In genomic region chr2:120539937-120540718, GRCh38 we compare ENCODE assay signal across 1 cellular context.
A peak's percentile ranks its signal among the peaks of the same experiment; 100 is the strongest.
TF ChIP-seq lines count a peak whose summit lies in the region.

No MANE protein-coding gene starts in this region.

TF ChIP-seq in HepG2, 621 proteins besides CTCF, POLR2A, EP300 and RAD21 (continued from another document and continues in another):
- TF ChIP-seq ZBTB46 (CRISPR knock-in tag; IDR thresholded peaks at IDR 0.05; ENCODE audit: borderline replicate concordance): peak; percentile 72; the same call in 1 of the 2 replicates
- no peak for TF ChIP-seq MTA3 (CRISPR knock-in tag; IDR thresholded peaks at IDR 0.05)
- TF ChIP-seq ZNF768 (CRISPR knock-in tag; IDR thresholded peaks at IDR 0.05): peak; percentile 91
- no peak for TF ChIP-seq ZXDC (CRISPR knock-in tag; IDR thresholded peaks at IDR 0.05)
- TF ChIP-seq ZNF24 (IDR thresholded peaks at IDR 0.05): no peak
- TF ChIP-seq TBP (CRISPR knock-in tag; IDR thresholded peaks at IDR 0.05): no peak
- TF ChIP-seq, protein P1, sequence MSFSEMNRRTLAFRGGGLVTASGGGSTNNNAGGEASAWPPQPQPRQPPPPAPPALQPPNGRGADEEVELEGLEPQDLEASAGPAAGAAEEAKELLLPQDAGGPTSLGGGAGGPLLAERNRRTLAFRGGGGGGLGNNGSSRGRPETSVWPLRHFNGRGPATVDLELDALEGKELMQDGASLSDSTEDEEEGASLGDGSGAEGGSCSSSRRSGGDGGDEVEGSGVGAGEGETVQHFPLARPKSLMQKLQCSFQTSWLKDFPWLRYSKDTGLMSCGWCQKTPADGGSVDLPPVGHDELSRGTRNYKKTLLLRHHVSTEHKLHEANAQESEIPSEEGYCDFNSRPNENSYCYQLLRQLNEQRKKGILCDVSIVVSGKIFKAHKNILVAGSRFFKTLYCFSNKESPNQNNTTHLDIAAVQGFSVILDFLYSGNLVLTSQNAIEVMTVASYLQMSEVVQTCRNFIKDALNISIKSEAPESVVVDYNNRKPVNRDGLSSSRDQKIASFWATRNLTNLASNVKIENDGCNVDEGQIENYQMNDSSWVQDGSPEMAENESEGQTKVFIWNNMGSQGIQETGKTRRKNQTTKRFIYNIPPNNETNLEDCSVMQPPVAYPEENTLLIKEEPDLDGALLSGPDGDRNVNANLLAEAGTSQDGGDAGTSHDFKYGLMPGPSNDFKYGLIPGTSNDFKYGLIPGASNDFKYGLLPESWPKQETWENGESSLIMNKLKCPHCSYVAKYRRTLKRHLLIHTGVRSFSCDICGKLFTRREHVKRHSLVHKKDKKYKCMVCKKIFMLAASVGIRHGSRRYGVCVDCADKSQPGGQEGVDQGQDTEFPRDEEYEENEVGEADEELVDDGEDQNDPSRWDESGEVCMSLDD (CRISPR knock-in tag; IDR thresholded peaks at IDR 0.05; ENCODE audit: borderline replicate concordance): peak; percentile 77; the same call in 1 of the 2 replicates
- TF ChIP-seq SNAPC4 (CRISPR knock-in tag; IDR thresholded peaks at IDR 0.05): 0 out of 2 replicates have a peak, but pooled peaks have one; percentile 48
- 0 out of 2 replicates have a peak, but pooled peaks have one; percentile 46 for TF ChIP-seq ZBTB37 (CRISPR knock-in tag; IDR thresholded peaks at IDR 0.05)
- TF ChIP-seq LBX2 (CRISPR knock-in tag; IDR thresholded peaks at IDR 0.05; ENCODE audit: borderline replicate concordance): peak; percentile 66; the same call in 1 of the 2 replicates
- TF ChIP-seq, protein P2, sequence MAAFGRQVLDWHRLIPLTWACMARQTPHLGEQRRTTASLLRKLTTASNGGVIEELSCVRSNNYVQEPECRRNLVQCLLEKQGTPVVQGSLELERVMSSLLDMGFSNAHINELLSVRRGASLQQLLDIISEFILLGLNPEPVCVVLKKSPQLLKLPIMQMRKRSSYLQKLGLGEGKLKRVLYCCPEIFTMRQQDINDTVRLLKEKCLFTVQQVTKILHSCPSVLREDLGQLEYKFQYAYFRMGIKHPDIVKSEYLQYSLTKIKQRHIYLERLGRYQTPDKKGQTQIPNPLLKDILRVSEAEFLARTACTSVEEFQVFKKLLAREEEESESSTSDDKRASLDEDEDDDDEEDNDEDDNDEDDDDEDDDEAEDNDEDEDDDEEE (CRISPR knock-in tag; IDR thresholded peaks at IDR 0.05): peak; percentile 67
- TF ChIP-seq MIER2 (CRISPR knock-in tag; IDR thresholded peaks at IDR 0.05): 0 out of 2 replicates have a peak, but pooled peaks have one; percentile 58
- no peak for TF ChIP-seq DBP (CRISPR knock-in tag; IDR thresholded peaks at IDR 0.05; ENCODE audit: not compliant biosample characterization)
- TF ChIP-seq ZNF580 (CRISPR knock-in tag; IDR thresholded peaks at IDR 0.05; ENCODE audit: borderline replicate concordance, low read depth): peak; percentile 67; the same call in 1 of the 2 replicates
- TF ChIP-seq GABPA (IDR thresholded peaks at IDR 0.05; ENCODE audit: low read depth, low read length): no peak
- no peak for TF ChIP-seq GABPA (CRISPR knock-in tag; IDR thresholded peaks at IDR 0.05; ENCODE audit: low read depth)
- 0 out of 2 replicates have a peak, but pooled peaks have one; percentile 29 for TF ChIP-seq NCOA1 (CRISPR knock-in tag; IDR thresholded peaks at IDR 0.05)
- TF ChIP-seq ZMYM4 (CRISPR knock-in tag; IDR thresholded peaks at IDR 0.05): peak; percentile 76; the same call in 1 of the 2 replicates
- peak; percentile 90 for TF ChIP-seq HIC2 (CRISPR knock-in tag; IDR thresholded peaks at IDR 0.05; ENCODE audit: low read depth)
- peak; percentile 83; the same call in 1 of the 2 replicates for TF ChIP-seq ZNF232 (CRISPR knock-in tag; IDR thresholded peaks at IDR 0.05; ENCODE audit: borderline replicate concordance)
- TF ChIP-seq CBX2 (IDR thresholded peaks at IDR 0.05; ENCODE audit: low read depth, low read length): no peak
- TF ChIP-seq CBX2 (CRISPR knock-in tag; IDR thresholded peaks at IDR 0.05; ENCODE audit: low read depth): peak; percentile 87; the same call in 1 of the 2 replicates
- TF ChIP-seq ZNF83 (CRISPR knock-in tag; IDR thresholded peaks at IDR 0.05; ENCODE audit: borderline replicate concordance): no peak
- TF ChIP-seq SRSF1 (optimal IDR thresholded peaks at IDR 0.05; ENCODE audit: low read depth, low read length): no peak
- TF ChIP-seq RORA (CRISPR knock-in tag; IDR thresholded peaks at IDR 0.05): no peak
- TF ChIP-seq HDAC1 (CRISPR knock-in tag; IDR thresholded peaks at IDR 0.05): peak; percentile 80
- TF ChIP-seq, protein P3, sequence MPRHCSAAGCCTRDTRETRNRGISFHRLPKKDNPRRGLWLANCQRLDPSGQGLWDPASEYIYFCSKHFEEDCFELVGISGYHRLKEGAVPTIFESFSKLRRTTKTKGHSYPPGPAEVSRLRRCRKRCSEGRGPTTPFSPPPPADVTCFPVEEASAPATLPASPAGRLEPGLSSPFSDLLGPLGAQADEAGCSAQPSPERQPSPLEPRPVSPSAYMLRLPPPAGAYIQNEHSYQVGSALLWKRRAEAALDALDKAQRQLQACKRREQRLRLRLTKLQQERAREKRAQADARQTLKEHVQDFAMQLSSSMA (CRISPR knock-in tag; IDR thresholded peaks at IDR 0.05): 0 out of 2 replicates have a peak, but pooled peaks have one; percentile 20
- TF ChIP-seq NFKB2 (CRISPR knock-in tag; IDR thresholded peaks at IDR 0.05; ENCODE audit: borderline replicate concordance): peak; percentile 67; the same call in 1 of the 2 replicates
- TF ChIP-seq, protein P4, sequence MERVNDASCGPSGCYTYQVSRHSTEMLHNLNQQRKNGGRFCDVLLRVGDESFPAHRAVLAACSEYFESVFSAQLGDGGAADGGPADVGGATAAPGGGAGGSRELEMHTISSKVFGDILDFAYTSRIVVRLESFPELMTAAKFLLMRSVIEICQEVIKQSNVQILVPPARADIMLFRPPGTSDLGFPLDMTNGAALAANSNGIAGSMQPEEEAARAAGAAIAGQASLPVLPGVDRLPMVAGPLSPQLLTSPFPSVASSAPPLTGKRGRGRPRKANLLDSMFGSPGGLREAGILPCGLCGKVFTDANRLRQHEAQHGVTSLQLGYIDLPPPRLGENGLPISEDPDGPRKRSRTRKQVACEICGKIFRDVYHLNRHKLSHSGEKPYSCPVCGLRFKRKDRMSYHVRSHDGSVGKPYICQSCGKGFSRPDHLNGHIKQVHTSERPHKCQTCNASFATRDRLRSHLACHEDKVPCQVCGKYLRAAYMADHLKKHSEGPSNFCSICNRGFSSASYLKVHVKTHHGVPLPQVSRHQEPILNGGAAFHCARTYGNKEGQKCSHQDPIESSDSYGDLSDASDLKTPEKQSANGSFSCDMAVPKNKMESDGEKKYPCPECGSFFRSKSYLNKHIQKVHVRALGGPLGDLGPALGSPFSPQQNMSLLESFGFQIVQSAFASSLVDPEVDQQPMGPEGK (CRISPR knock-in tag; IDR thresholded peaks at IDR 0.05): peak; percentile 87
- TF ChIP-seq ISL2 (CRISPR knock-in tag; IDR thresholded peaks at IDR 0.05): no peak; the same call in 1 of the 2 replicates
- TF ChIP-seq ZNF160 (CRISPR knock-in tag; IDR thresholded peaks at IDR 0.05): peak; percentile 83; the same call in 1 of the 2 replicates
- no peak for TF ChIP-seq HNRNPLL (IDR thresholded peaks at IDR 0.05; ENCODE audit: low read depth, low read length, poor library complexity, severe bottlenecking)
- 0 out of 2 replicates have a peak, but pooled peaks have one; percentile 18 for TF ChIP-seq ZFP62 (CRISPR knock-in tag; IDR thresholded peaks at IDR 0.05)
- TF ChIP-seq ZNF766 (CRISPR knock-in tag; IDR thresholded peaks at IDR 0.05; ENCODE audit: borderline replicate concordance): no peak
- no peak for TF ChIP-seq RELA (CRISPR knock-in tag; IDR thresholded peaks at IDR 0.05)
